ENCODE assay signal across 9 cellular contexts in genomic region chr6:68031054-68031453, GRCh38.
"Had no signal": no experiment of that assay in that cellular context is flagged by ENCODE, and none has a peak within 500 bp of the region (broad histone marks: within the 10 kb centered on the region; RNA-seq: fewer than 3 reads in every experiment).

No MANE protein-coding gene starts in this region.

- H3K36me3 ChIP-seq: HAP-1 had no signal

- H3K27ac ChIP-seq: HL-60, KMS-11 had no signal

- H3K9ac ChIP-seq: KMS-11 had no signal

- ATAC-seq: HCT116 had no signal

- DNase-seq: GOT3, H7, HFFc6, IMR-90, KBM-7 had no signal

- H3K4me2 ChIP-seq: KMS-11 had no signal

- H3K9me3 ChIP-seq: HAP-1 had no signal

- H3K4me1 ChIP-seq: HAP-1 had no signal

- H3K4me3 ChIP-seq: HAP-1 had no signal
